In genomic region chr16:69187387-69187890, GRCh38 we compare ENCODE assay signal across 8 cellular contexts. TPM values are rescaled to one million over a fixed set of nuclear protein-coding genes. Genes with fewer than 3 reads are reported as not detected.
DNase-seq lines count a peak whose midpoint lies in the region; ATAC-seq and TF ChIP-seq lines count a peak whose summit lies in the region.

No MANE protein-coding gene starts in this region.

- no peaks in the 10 kb centered on the region for H3K9me3 Mint-ChIP-seq in naive B cell

- H3K4me1 ChIP-seq in esophagus (ENCODE audit: control insufficient read depth in 2 of 2, insufficient read depth in 2 of 2, low read length in 1 of 2) (peaks cover 2 to 8% of the 10 kb centered on the region in 2 donors), testis (peaks cover 44% of the 10 kb centered on the region)

- H3K4me3 ChIP-seq in GM06990 (replicated peaks; ENCODE audit: low read depth, low read length) (peak overlapping the region; percentile 78), MG63 (peak overlapping the region; percentile 61), esophagus (ENCODE audit: low read depth in 1 of 2, low read length in 2 of 2) (peak overlapping the region; percentile 88), testis (peak overlapping the region; percentile 63 to 94)

- H3K4me3 Mint-ChIP-seq in naive B cell: peak overlapping the region; percentile 83 to 100 (median 92)

- H3K9me3 ChIP-seq in MG63 (no peaks in the 10 kb centered on the region), esophagus (ENCODE audit: control insufficient read depth in 2 of 2, insufficient read depth in 1 of 2, low read depth in 1 of 2, low read length in 1 of 2) (no peaks in the 10 kb centered on the region), testis (no peaks in the 10 kb centered on the region)

- no peaks in the 10 kb centered on the region for H3K27me3 Mint-ChIP-seq in naive B cell

- TF ChIP-seq CTCF in GM06990 (IDR thresholded peaks at IDR 0.05; ENCODE audit: insufficient read depth, low read length, poor library complexity, severe bottlenecking) (no peak), testis (IDR thresholded peaks at IDR 0.05) (no peak)

- H3K36me3 Mint-ChIP-seq in naive B cell: no peaks in the 10 kb centered on the region

- H3K27ac ChIP-seq in esophagus (ENCODE audit: low read depth in 2 of 2, low read length in 1 of 2) (peak overlapping the region; percentile 93 to 98), testis (peak overlapping the region; percentile 56 to 86)

- ATAC-seq in GM21825 (IDR thresholded peaks at IDR 0.05; ENCODE audit: unreplicated experiment): peak; percentile 26
- peak; percentile 14 to 26 for ATAC-seq in naive B cell (ENCODE audit: low read depth in 2 of 2)

- no peak for TF ChIP-seq POLR2A in testis (IDR thresholded peaks at IDR 0.05)

- intact Hi-C loops in testis (cut with DNase I; ENCODE audit: low total_unique reads): no loop called here

- H3K36me3 ChIP-seq in GM06990 (ENCODE audit: control insufficient read depth, insufficient read depth, low read length) (no peaks in the 10 kb centered on the region), MG63 (peaks cover 5% of the 10 kb centered on the region), esophagus (ENCODE audit: control insufficient read depth in 2 of 2, insufficient read depth in 2 of 2, low read length in 1 of 2) (no peaks in the 10 kb centered on the region), testis (ENCODE audit: low read depth, missing control alignments) (no peaks in the 10 kb centered on the region)

- WGBS in esophagus, 2 donors: 0% methylated on average over 22 to 66 of the region's 66 CpGs
- WGBS in testis, 2 donors: 0 to 1% methylated on average over 1 to 38 of the region's 66 CpGs

- DNase-seq in GM06990 (ENCODE audit: extremely low read depth, insufficient read length): peak; percentile 70
- DNase-seq in MG63: peak; percentile 47
- peak; percentile 37 for DNase-seq in activated T-cell treated with anti-CD3 and anti-CD28 coated beads for 48 hours (ENCODE audit: low read depth)
- DNase-seq in naive B cell: peak; percentile 41
- peak; percentile 48 for DNase-seq in testis
- DNase-seq in kidney glomerular epithelial cell (lab: John Stamatoyannopoulos, UW): no peak

- peak overlapping the region in 4 of 6 donors; percentile 68 to 97 (median 89) for H3K27ac Mint-ChIP-seq in naive B cell

- peaks cover 22 to 31% (median 28%) of the 10 kb centered on the region in 3 donors for H3K4me1 Mint-ChIP-seq in naive B cell

- no peaks in the 10 kb centered on the region for H3K27me3 ChIP-seq in GM06990 (replicated peaks; ENCODE audit: control insufficient read depth, insufficient read depth, low read length)
- H3K27me3 ChIP-seq in MG63: no peaks in the 10 kb centered on the region
- H3K27me3 ChIP-seq in esophagus (ENCODE audit: control insufficient read depth in 1 of 2, insufficient read depth in 2 of 2, low read length in 2 of 2): no peaks in the 10 kb centered on the region
- no peaks in the 10 kb centered on the region for H3K27me3 ChIP-seq in testis

RNA-seq across cellular contexts. Expression of gene SNTB2, which starts 0.5 kb away (rescaled TPM):
- total RNA-seq in MG63 (2014; rRNA removed; shearing (Covaris generic); ENCODE audit: low replicate concordance): 13.1 and 33.6 TPM in 2 replicates
- polyA plus RNA-seq in esophagus (1 to 10 TPM; 4.3 to 4.4 TPM), naive B cell (ENCODE audit: low read depth in 6 of 6) (1 to 10 TPM; 2.4 to 7.1 (median 4.2) TPM), testis (ENCODE audit: insufficient read depth, low read depth, low replicate concordance) (29.2 TPM)
- total RNA-seq in testis: 10 to 100 TPM; 35.1 to 39.3 TPM

RNA-seq across cellular contexts. Expression of gene UTP4, which starts 55.0 kb away (rescaled TPM):
- total RNA-seq in MG63 (2014; rRNA removed; shearing (Covaris generic); ENCODE audit: low replicate concordance): 76.6 and 108 TPM in 2 replicates
- polyA plus RNA-seq in esophagus: 10 to 100 TPM; 15.5 to 29.8 TPM
- polyA plus RNA-seq in naive B cell (ENCODE audit: low read depth in 6 of 6): 100 to 1,000 TPM in 1 of 6 donors, 10 to 100 TPM in 5; 45.1 to 103 (median 58.6) TPM
- total RNA-seq in testis: 10 to 100 TPM; 72.8 to 78.3 TPM
- 80.5 TPM for polyA plus RNA-seq in testis (ENCODE audit: insufficient read depth, low read depth, low replicate concordance)

RNA-seq across cellular contexts. Expression of gene CHTF8, which starts 55.1 kb away (rescaled TPM):
- 125 and 166 TPM in 2 replicates for total RNA-seq in MG63 (2014; rRNA removed; shearing (Covaris generic); ENCODE audit: low replicate concordance)
- 10 to 100 TPM; 18.8 to 43.5 TPM for polyA plus RNA-seq in esophagus
- polyA plus RNA-seq in naive B cell (ENCODE audit: low read depth in 6 of 6): 100 to 1,000 TPM; 182 to 277 (median 241) TPM
- total RNA-seq in testis: 100 to 1,000 TPM; 131 to 147 TPM
- 122 TPM for polyA plus RNA-seq in testis (ENCODE audit: insufficient read depth, low read depth, low replicate concordance)
